ENCODE assay signal across 9 cellular contexts in the genomic region with DNA sequence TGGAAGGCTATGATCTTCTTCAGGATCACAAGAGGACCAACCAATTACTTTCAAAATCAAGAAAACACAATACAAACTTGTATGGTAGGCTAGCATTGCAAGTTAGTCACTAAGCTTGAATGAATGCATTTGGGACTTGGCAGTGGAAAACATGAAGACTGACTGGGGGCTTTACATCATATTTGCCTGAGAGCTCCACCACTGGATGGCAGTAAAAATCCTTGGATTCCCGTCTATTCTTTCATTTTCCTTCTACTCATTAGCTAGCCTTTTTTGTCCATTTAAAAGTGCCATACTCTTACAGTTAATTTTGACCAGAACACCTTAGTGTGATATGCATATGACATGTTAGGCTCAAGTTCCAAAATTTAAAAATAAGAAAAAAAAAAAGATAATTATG.
DNase-seq lines count a peak whose midpoint lies in the region; ATAC-seq and TF ChIP-seq lines count a peak whose summit lies in the region.
"Had no signal": no experiment of that assay in that cellular context is flagged by ENCODE, and none has a peak within 500 bp of the region (broad histone marks: within the 10 kb centered on the region; RNA-seq: fewer than 3 reads in every experiment).

No MANE protein-coding gene starts in this region.

- no peak overlapping the region for H3K27ac Mint-ChIP-seq in activated CD4-positive, alpha-beta T cell treated with anti-CD3 and anti-CD28 coated beads, Interleukin-2, amount 10 ng/mL, durations not matched to agents 24 days and 14 days
- no peak overlapping the region for H3K27ac Mint-ChIP-seq in naive thymus-derived CD4-positive, alpha-beta T cell

- no peaks in the 10 kb centered on the region for H3K36me3 Mint-ChIP-seq in activated CD4-positive, alpha-beta T cell treated with anti-CD3 and anti-CD28 coated beads, Interleukin-2, amount 10 ng/mL, durations not matched to agents 24 days and 14 days (ENCODE audit: low read depth)
- peaks cover 0 to 7% (median 0%) of the 10 kb centered on the region in 5 donors for H3K36me3 Mint-ChIP-seq in naive thymus-derived CD4-positive, alpha-beta T cell

- peak; percentile 12 to 52 (median 28) for TF ChIP-seq CTCF in tibial nerve (IDR thresholded peaks at IDR 0.05)

- no peaks in the 10 kb centered on the region for H3K27me3 ChIP-seq in tibial nerve
- no peaks in the 10 kb centered on the region for H3K27me3 ChIP-seq in naive thymus-derived CD4-positive, alpha-beta T cell (ENCODE audit: control insufficient read depth in 2 of 2, insufficient read depth in 2 of 2, low read length in 2 of 2)

- no peak overlapping the region for H3K27ac ChIP-seq in tibial nerve
- H3K27ac ChIP-seq in naive thymus-derived CD4-positive, alpha-beta T cell (ENCODE audit: low read depth, low read length): no peak overlapping the region

- ATAC-seq in GM21515 (IDR thresholded peaks at IDR 0.05; ENCODE audit: unreplicated experiment): no peak
- ATAC-seq in naive thymus-derived CD4-positive, alpha-beta T cell: no peak

- intact Hi-C loops in activated CD4-positive, alpha-beta T cell treated with anti-CD3 and anti-CD28 coated beads, Interleukin-2, amount 10 ng/mL, durations not matched to agents 24 days and 14 days (cut with micrococcal nuclease): no loop called here
- intact Hi-C loops in naive thymus-derived CD4-positive, alpha-beta T cell (cut with micrococcal nuclease): loop anchor here in 1 of 2 donors (1.0 kb wide), 1 partner anchor 170 kb away; no protein-coding TSS in a partner anchor

- no peak for TF ChIP-seq POLR2A in tibial nerve (IDR thresholded peaks at IDR 0.05)

- CTCF ChIA-PET in naive thymus-derived CD4-positive, alpha-beta T cell (lab: Charles Lee): interaction anchor here (1.0 kb wide), 1 partner anchor 171 kb away, joined by 4 read pairs; no protein-coding TSS in a partner anchor

- no peaks in the 10 kb centered on the region for H3K36me3 ChIP-seq in tibial nerve
- H3K36me3 ChIP-seq in naive thymus-derived CD4-positive, alpha-beta T cell (ENCODE audit: control insufficient read depth in 2 of 3, insufficient read depth in 3 of 3, low read length in 3 of 3): no peaks in the 10 kb centered on the region

- peaks cover 14% of the 10 kb centered on the region for H3K27me3 Mint-ChIP-seq in activated CD4-positive, alpha-beta T cell treated with anti-CD3 and anti-CD28 coated beads, Interleukin-2, amount 10 ng/mL, durations not matched to agents 24 days and 14 days
- peaks cover 5 to 11% (median 9%) of the 10 kb centered on the region in 5 donors for H3K27me3 Mint-ChIP-seq in naive thymus-derived CD4-positive, alpha-beta T cell

- peaks cover 0 to 8% (median 2%) of the 10 kb centered on the region in 4 donors for H3K9me3 ChIP-seq in tibial nerve
- H3K9me3 ChIP-seq in naive thymus-derived CD4-positive, alpha-beta T cell (ENCODE audit: control insufficient read depth in 2 of 3, low read length in 3 of 3): peaks cover 0 to 5% (median 0%) of the 10 kb centered on the region in 3 experiments

- H3K9me3 Mint-ChIP-seq in activated CD4-positive, alpha-beta T cell treated with anti-CD3 and anti-CD28 coated beads, Interleukin-2, amount 10 ng/mL, durations not matched to agents 24 days and 14 days: no peaks in the 10 kb centered on the region
- H3K9me3 Mint-ChIP-seq in naive thymus-derived CD4-positive, alpha-beta T cell: peaks cover 0 to 12% (median 4%) of the 10 kb centered on the region in 11 donors

- no peak for TF ChIP-seq EP300 in tibial nerve (IDR thresholded peaks at IDR 0.05)

- POLR2A ChIA-PET in naive thymus-derived CD4-positive, alpha-beta T cell (lab: Charles Lee): no interaction called here

- peak; percentile 53 for DNase-seq in activated CD4-positive, alpha-beta T cell treated with anti-CD3 and anti-CD28 coated beads, Interleukin-2, amount 10 ng/mL, durations not matched to agents 24 days and 14 days
- no peak for DNase-seq in activated CD4-positive, alpha-beta T cell treated with anti-CD3 and anti-CD28 coated beads for 1 hour
- DNase-seq in RPMI7951 (ENCODE audit: low read depth) (peak; percentile 80), foreskin melanocyte (peak; percentile 67), tibial nerve (ENCODE audit: low spot score in 2 of 2) (no peak), DMS79 treated with DMSO at 0.1 percent for 48 hours (lab: John Stamatoyannopoulos, UW) (no peak)
- no peak for DNase-seq in naive thymus-derived CD4-positive, alpha-beta T cell
- DNase-seq: Karpas-422 had no signal

- H3K4me3 Mint-ChIP-seq in activated CD4-positive, alpha-beta T cell treated with anti-CD3 and anti-CD28 coated beads, Interleukin-2, amount 10 ng/mL, durations not matched to agents 24 days and 14 days: no peak overlapping the region
- no peak overlapping the region for H3K4me3 Mint-ChIP-seq in naive thymus-derived CD4-positive, alpha-beta T cell

- no peak overlapping the region for H3K4me3 ChIP-seq in tibial nerve
- H3K4me3 ChIP-seq in naive thymus-derived CD4-positive, alpha-beta T cell (ENCODE audit: low read length): no peak overlapping the region

- WGBS in tibial nerve, 2 donors: 24 to 31% methylated on average over 1 of the region's 1 CpG

- peaks cover 0 to 9% (median 0%) of the 10 kb centered on the region in 4 donors for H3K4me1 ChIP-seq in tibial nerve
- H3K4me1 ChIP-seq in naive thymus-derived CD4-positive, alpha-beta T cell (ENCODE audit: control insufficient read depth in 2 of 2, insufficient read depth in 2 of 2, low read length in 2 of 2): no peaks in the 10 kb centered on the region

- H3K4me1 Mint-ChIP-seq in activated CD4-positive, alpha-beta T cell treated with anti-CD3 and anti-CD28 coated beads, Interleukin-2, amount 10 ng/mL, durations not matched to agents 24 days and 14 days: no peaks in the 10 kb centered on the region
- peaks cover 0 to 1% (median 0%) of the 10 kb centered on the region in 7 donors for H3K4me1 Mint-ChIP-seq in naive thymus-derived CD4-positive, alpha-beta T cell

Comparison
In these comparisons a context has a peak if more than half of its experiments do, and no peak if none do; other contexts are left out.
1. DNase-seq: peak in activated CD4-positive, alpha-beta T cell treated with anti-CD3 and anti-CD28 coated beads, Interleukin-2, amount 10 ng/mL, durations not matched to agents 24 days and 14 days (single experiment), RPMI7951 (single experiment) and foreskin melanocyte (single experiment); none in activated CD4-positive, alpha-beta T cell treated with anti-CD3 and anti-CD28 coated beads for 1 hour (single experiment), tibial nerve (0 of 2), DMS79 treated with DMSO at 0.1 percent for 48 hours (single experiment) and naive thymus-derived CD4-positive, alpha-beta T cell (0 of 9).